9 cellular contexts compared by ENCODE assay signal in genomic region chr5:1459435-1459834, GRCh38. TPM values are rescaled to one million over a fixed set of nuclear protein-coding genes. Genes with fewer than 3 reads are reported as not detected.
"Had no signal": no experiment of that assay in that cellular context is flagged by ENCODE, and none has a peak within 500 bp of the region (broad histone marks: within the 10 kb centered on the region; RNA-seq: fewer than 3 reads in every experiment).

No MANE protein-coding gene starts in this region.

RNA-seq across cellular contexts. Expression of gene SLC6A3, which starts 14.2 kb away (rescaled TPM):
- total RNA-seq: OCI-LY7, PC-3, PC-9, Right ventricle myocardium inferior, Right ventricle myocardium superior, RPMI7951, SJSA1, SK-MEL-5 had no signal
- polyA plus RNA-seq: SK-N-SH had no signal
